ENCODE assay signal across 8 cellular contexts in genomic region chr6:21022343-21023107, GRCh38.
DNase-seq lines count a peak whose midpoint lies in the region; ATAC-seq, FAIRE-seq and TF ChIP-seq lines count a peak whose summit lies in the region.

No MANE protein-coding gene starts in this region.

- H3K14ac ChIP-seq in H1 (ENCODE audit: insufficient read length), result no peak overlapping the region

- H4K91ac ChIP-seq in H1 (replicated peaks; ENCODE audit: insufficient read length, low read length), result no peak overlapping the region

- H4K8ac ChIP-seq in H1 (ENCODE audit: extremely low read depth, insufficient read depth, low read length), result no peak overlapping the region

- DNase-seq in NCI-H146 treated with DMSO at 0.1 percent for 48 hours (lab: John Stamatoyannopoulos, UW; ENCODE audit: unreplicated experiment) (peak; percentile 68), H1 (ENCODE audit: low read depth in 1 of 2, low spot score in 2 of 2) (no peak), small intestine (peak; percentile 8), MM.1S (no peak), ovary (no peak)
- no peak for DNase-seq in activated naive CD4-positive, alpha-beta T cell treated with Interleukin-2 at 50 U/mL for 16 hours

- H4K20me1 ChIP-seq in H1 (replicated peaks in 1 of 2; ENCODE audit: control insufficient read depth in 1 of 2, insufficient read depth in 2 of 2, low read length in 2 of 2) (no peaks in the 10 kb centered on the region), MM.1S (ENCODE audit: insufficient read depth, low read length) (no peaks in the 10 kb centered on the region)

- FAIRE-seq in H1 (lab: Jason Lieb, UNC), result no peak
- no peak for FAIRE-seq in small intestine (lab: Jason Lieb, UNC)

- H2AK5ac ChIP-seq in H1 (ENCODE audit: low read depth, low read length), result no peak overlapping the region

- no peaks in the 10 kb centered on the region; a peak in 1 of 8 replicates for H3K36me3 ChIP-seq in H1 (ENCODE audit: control insufficient read depth in 2 of 4, insufficient read depth in 4 of 4, low read length in 3 of 4)
- H3K36me3 ChIP-seq in small intestine (ENCODE audit: control insufficient read depth in 2 of 2, insufficient read depth in 2 of 2, low read length in 2 of 2), result no peaks in the 10 kb centered on the region
- H3K36me3 ChIP-seq in MM.1S (replicated peaks; ENCODE audit: insufficient read depth, low read length), result no peaks in the 10 kb centered on the region
- H3K36me3 ChIP-seq in ovary, result no peaks in the 10 kb centered on the region

- POLR2A ChIA-PET in H1 (lab: Charles Lee; ENCODE audit: partially characterized antibody), result interaction anchor here (1.0 kb wide), 1 partner anchor 9 kb away, joined by 3 read pairs; no protein-coding TSS in a partner anchor

- no peak overlapping the region for H3K56ac ChIP-seq in H1 (replicated peaks; ENCODE audit: insufficient read length, low read depth, low read length)

- no peak overlapping the region for H3K4ac ChIP-seq in H1 (replicated peaks; ENCODE audit: insufficient read length, low read depth, low read length)

- H3K4me1 ChIP-seq in H1 (replicated peaks in 1 of 4; ENCODE audit: control insufficient read depth in 3 of 4, insufficient read depth in 4 of 4, low read length in 3 of 4) (peaks cover 0 to 6% (median 0%) of the 10 kb centered on the region in 4 experiments; a peak in 1 of 7 replicates), small intestine (ENCODE audit: control insufficient read depth in 2 of 2, insufficient read depth in 1 of 2, low read depth in 1 of 2, low read length in 1 of 2) (no peaks in the 10 kb centered on the region), MM.1S (ENCODE audit: low read length) (no peaks in the 10 kb centered on the region), ovary (ENCODE audit: insufficient read depth) (peaks cover 6% of the 10 kb centered on the region)

- CTCF ChIA-PET in H1 (lab: Charles Lee; ENCODE audit: partially characterized antibody), result interaction anchor here (1.0 to 1.2 kb wide), 2 partner anchors 9 to 91 kb away, joined by 3 read pairs; no protein-coding TSS in a partner anchor

- H4K5ac ChIP-seq in H1 (ENCODE audit: insufficient read length, low read depth, low read length), result no peak overlapping the region

- no peak overlapping the region for H2BK15ac ChIP-seq in H1 (ENCODE audit: low read length)

- no peak overlapping the region for H3K23ac ChIP-seq in H1 (ENCODE audit: insufficient read length)

- H3K27ac ChIP-seq in H1 (ENCODE audit: low read depth, low read length) (no peak overlapping the region), small intestine (ENCODE audit: low read depth in 1 of 2, low read length in 1 of 2) (peak overlapping the region in 1 of 2 donors; percentile 16), MM.1S (ENCODE audit: low read length) (no peak overlapping the region), ovary (no peak overlapping the region)

- H2BK20ac ChIP-seq in H1 (ENCODE audit: low read length), result peak overlapping the region; percentile 24; the same call in 1 of the 2 replicates

- H2AFZ ChIP-seq in H1 (ENCODE audit: low read length), result no peak overlapping the region
- no peak overlapping the region for H2AFZ ChIP-seq in MM.1S (ENCODE audit: low read length)

- no peaks in the 10 kb centered on the region for H3K27me3 ChIP-seq in H1 (replicated peaks in 1 of 4; ENCODE audit: control insufficient read depth in 3 of 4, extremely low read depth in 1 of 4, insufficient read depth in 3 of 4, low read length in 3 of 4)
- H3K27me3 ChIP-seq in small intestine (ENCODE audit: control insufficient read depth in 2 of 2, insufficient read depth in 2 of 2, low read length in 2 of 2), result no peaks in the 10 kb centered on the region
- no peaks in the 10 kb centered on the region for H3K27me3 ChIP-seq in MM.1S (replicated peaks; ENCODE audit: insufficient read depth, low read length)
- no peaks in the 10 kb centered on the region for H3K27me3 ChIP-seq in ovary

- TF ChIP-seq POLR2A in GM18505 (IDR thresholded peaks at IDR 0.05; ENCODE audit: borderline replicate concordance, extremely low read depth, insufficient read depth, insufficient read length) (no peak), H1 (IDR thresholded peaks at IDR 0.05; ENCODE audit: control extremely low read depth in 1 of 2, low read depth in 2 of 2, low read length in 2 of 2) (no peak), ovary (IDR thresholded peaks at IDR 0.05) (no peak)

- no peaks in the 10 kb centered on the region for H3K79me1 ChIP-seq in H1 (ENCODE audit: low read depth, low read length)

- H2BK120ac ChIP-seq in H1 (replicated peaks; ENCODE audit: low read depth, low read length), result no peak overlapping the region

- TF ChIP-seq RAD21 in H1 (IDR thresholded peaks at IDR 0.05 in 1 of 2, conservative IDR thresholded peaks at IDR 0.05 in 1 of 2; ENCODE audit: low read depth in 2 of 2, low read length in 2 of 2), result no peak

- H2BK12ac ChIP-seq in H1 (ENCODE audit: low read depth, low read length), result peak overlapping the region; percentile 77

- H3K23me2 ChIP-seq in H1 (ENCODE audit: low read depth, low read length), result no peaks in the 10 kb centered on the region

- intact Hi-C loops in ovary (cut with DNase I), result no loop called here

- H3K4me2 ChIP-seq in H1 (ENCODE audit: insufficient read depth in 1 of 2, low read depth in 2 of 2, low read length in 2 of 2), result no peak overlapping the region
- H3K4me2 ChIP-seq in MM.1S (ENCODE audit: low read depth, low read length), result no peak overlapping the region

- 86% methylated on average over 7 of the region's 7 CpGs; no CpG with 5 or more reads in 1 of the 2 experiments for WGBS in H1 (ENCODE audit: extremely low coverage in 1 of 2, insufficient coverage in 1 of 2, insufficient read length in 1 of 2, insufficient replicate concordance in 2 of 2, low coverage in 1 of 2, low lambda C conversion rate in 2 of 2, missing lambda C conversion rate in 1 of 2), 2 experiments
- WGBS in small intestine, 3 donors, result 61 to 70% (median 69%) methylated on average over 7 of the region's 7 CpGs
- 92 to 94% (median 93%) methylated on average over 7 of the region's 7 CpGs for WGBS in ovary, 3 donors

- H3K79me2 ChIP-seq in H1 (ENCODE audit: control insufficient read depth in 1 of 2, insufficient read depth in 2 of 2, low read length in 2 of 2) (no peaks in the 10 kb centered on the region), MM.1S (ENCODE audit: low read length) (no peaks in the 10 kb centered on the region)

- no peak overlapping the region for H2BK5ac ChIP-seq in H1 (ENCODE audit: low read depth, low read length)

- TF ChIP-seq CTCF in H1 (IDR thresholded peaks at IDR 0.05; ENCODE audit: control extremely low read depth in 1 of 3, insufficient read depth in 1 of 3, low read depth in 1 of 3, low read length in 3 of 3) (no peak), MM.1S (IDR thresholded peaks at IDR 0.05; ENCODE audit: low read length) (no peak), ovary (IDR thresholded peaks at IDR 0.05) (no peak)

- TF ChIP-seq EP300 in H1 (IDR thresholded peaks at IDR 0.05; ENCODE audit: borderline replicate concordance in 1 of 2, low read depth in 2 of 2, low read length in 2 of 2) (no peak), ovary (IDR thresholded peaks at IDR 0.05) (no peak)

- H3K9ac ChIP-seq in H1 (replicated peaks in 1 of 4; ENCODE audit: extremely low read depth in 1 of 4, low read depth in 3 of 4, low read length in 3 of 4) (no peak overlapping the region), MM.1S (ENCODE audit: low read length) (no peak overlapping the region)

- H3F3A ChIP-seq in MM.1S (ENCODE audit: insufficient read depth, low read length), result no peaks in the 10 kb centered on the region

- H3K4me3 ChIP-seq in H1 (ENCODE audit: extremely low read depth in 1 of 4, insufficient read depth in 2 of 4, low read depth in 3 of 4, low read length in 4 of 4) (no peak overlapping the region), small intestine (ENCODE audit: low read depth in 1 of 2, low read length in 2 of 2) (no peak overlapping the region), MM.1S (ENCODE audit: low read length) (no peak overlapping the region), ovary (no peak overlapping the region)

- H3K9me3 ChIP-seq in H1 (ENCODE audit: insufficient read depth in 2 of 2, low read depth in 1 of 2, low read length in 1 of 2) (0 out of 4 replicates have a peak, but pooled peaks cover 0 to 3% of the 10 kb centered on the region in 2 experiments), small intestine (ENCODE audit: control insufficient read depth, low read depth) (no peaks in the 10 kb centered on the region), MM.1S (replicated peaks; ENCODE audit: insufficient read depth, low read length) (no peaks in the 10 kb centered on the region), ovary (no peaks in the 10 kb centered on the region)

- ATAC-seq in GM18505 (IDR thresholded peaks at IDR 0.05; ENCODE audit: unreplicated experiment), result peak; percentile 96
- ATAC-seq in HG02623 (IDR thresholded peaks at IDR 0.05; ENCODE audit: unreplicated experiment), result peak; percentile 90

- no peaks in the 10 kb centered on the region for H3K9me2 ChIP-seq in MM.1S (replicated peaks; ENCODE audit: insufficient read depth, low read length)

- no peak overlapping the region for H3K18ac ChIP-seq in H1 (ENCODE audit: extremely low read depth, low read length)

TF ChIP-seq in H1, 55 proteins besides CTCF, POLR2A, EP300 and RAD21:
- TF ChIP-seq POU5F1 (IDR thresholded peaks at IDR 0.05; ENCODE audit: low read depth, low read length) (no peak), E2F6 (IDR thresholded peaks at IDR 0.05) (0 out of 2 replicates have a peak, but pooled peaks have one; percentile 13)

Comparison
In these comparisons a context has a peak if more than half of its experiments do, and no peak if none do; other contexts are left out.
1. DNase-seq: peak in NCI-H146 treated with DMSO at 0.1 percent for 48 hours (single experiment) and small intestine (single experiment); none in H1 (0 of 2), activated naive CD4-positive, alpha-beta T cell treated with Interleukin-2 at 50 U/mL for 16 hours (single experiment), MM.1S (single experiment) and ovary (0 of 5).